In the genomic region with DNA sequence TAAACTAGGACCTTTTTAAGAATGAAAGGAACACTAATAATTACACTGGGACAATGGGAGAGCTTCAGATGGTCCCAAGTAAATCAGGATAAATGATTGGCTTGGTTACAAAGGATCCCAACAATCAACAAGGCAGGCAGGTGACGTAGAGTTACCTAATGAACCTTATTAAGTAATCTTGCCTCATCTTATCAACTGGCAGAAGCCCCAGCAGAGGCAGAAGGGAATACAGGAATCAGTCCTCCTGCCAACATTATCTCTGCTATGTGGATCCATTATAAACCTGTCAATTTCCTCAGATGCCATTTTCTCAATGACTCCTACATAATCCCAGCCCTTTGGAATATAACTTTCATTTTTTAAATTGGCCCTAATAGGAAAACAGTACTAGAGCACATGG, we compare ENCODE assay signal across 26 cellular contexts.
"Had no signal": no experiment of that assay in that cellular context is flagged by ENCODE, and none has a peak within 500 bp of the region (broad histone marks: within the 10 kb centered on the region; RNA-seq: fewer than 3 reads in every experiment).

No MANE protein-coding gene starts in this region.

- H3K27me3 Mint-ChIP-seq: naive thymus-derived CD4-positive, alpha-beta T cell; natural killer cell treated with Interleukin-12 subunit alpha and Interleukin-12 subunit beta and Interleukin-15 and Interleukin-18, amount 100 ng/mL, for 72 hours; stimulated activated naive CD8-positive, alpha-beta T cell treated with anti-CD3 and anti-CD28 coated beads, Interleukin-15, amount 100 ng/mL, for 72 hours; type B pancreatic cell had no signal

- H3K4me3 Mint-ChIP-seq: naive thymus-derived CD4-positive, alpha-beta T cell; natural killer cell treated with Interleukin-12 subunit alpha and Interleukin-12 subunit beta and Interleukin-15 and Interleukin-18, amount 100 ng/mL, for 72 hours; stimulated activated effector memory CD8-positive, alpha-beta T cell treated with anti-CD3 and anti-CD28 coated beads, Interleukin-12 subunit alpha, Interleukin-12 subunit beta, amount 100 ng/mL, for 72 hours; stimulated activated naive CD8-positive, alpha-beta T cell treated with anti-CD3 and anti-CD28 coated beads, Interleukin-15, amount 100 ng/mL, for 72 hours; type B pancreatic cell had no signal

- H3K27me3 ChIP-seq: left lung, ovary, sigmoid colon, spleen, tibial nerve, vagina had no signal

- H3K9me3 Mint-ChIP-seq: naive thymus-derived CD4-positive, alpha-beta T cell; natural killer cell treated with Interleukin-12 subunit alpha and Interleukin-12 subunit beta and Interleukin-15 and Interleukin-18, amount 100 ng/mL, for 72 hours; stimulated activated effector memory CD8-positive, alpha-beta T cell treated with anti-CD3 and anti-CD28 coated beads, Interleukin-12 subunit alpha, Interleukin-12 subunit beta, amount 100 ng/mL, for 72 hours; stimulated activated naive CD8-positive, alpha-beta T cell treated with anti-CD3 and anti-CD28 coated beads, Interleukin-15, amount 100 ng/mL, for 72 hours; type B pancreatic cell had no signal

- H3K36me3 Mint-ChIP-seq: natural killer cell treated with Interleukin-12 subunit alpha and Interleukin-12 subunit beta and Interleukin-15 and Interleukin-18, amount 100 ng/mL, for 72 hours had no signal

- H3K4me3 ChIP-seq: left lung, lung, mucosa of descending colon, ovary, prostate gland, sigmoid colon, spleen, tibial nerve, vagina had no signal

- DNase-seq: hippocampal formation; kidney glomerular epithelial cell; left cardiac atrium; left lung; midbrain; mucosa of descending colon; naive thymus-derived CD4-positive, alpha-beta T cell; ovary; posterior cingulate gyrus; retina; right cardiac atrium; sigmoid colon; small intestine; spleen; stimulated activated CD4-positive, alpha-beta T cell treated with anti-CD3 and anti-CD28 coated beads, Interleukin-4, amount 100 ng/mL, for 24 hours; stimulated activated naive CD4-positive, alpha-beta T cell treated with Interleukin-2 at 50 U/mL for 16 hours; stimulated activated naive CD8-positive, alpha-beta T cell treated with anti-CD3 and anti-CD28 coated beads, Interleukin-15, amount 100 ng/mL, for 72 hours; substantia nigra had no signal

- H3K4me1 ChIP-seq: prostate gland had no signal

- H3K27ac ChIP-seq: left lung, ovary, prostate gland, sigmoid colon, spleen, tibial nerve, vagina had no signal

- FAIRE-seq: keratinocyte, small intestine had no signal

- H3K27ac Mint-ChIP-seq: natural killer cell treated with Interleukin-12 subunit alpha and Interleukin-12 subunit beta and Interleukin-15 and Interleukin-18, amount 100 ng/mL, for 72 hours; stimulated activated effector memory CD8-positive, alpha-beta T cell treated with anti-CD3 and anti-CD28 coated beads, Interleukin-12 subunit alpha, Interleukin-12 subunit beta, amount 100 ng/mL, for 72 hours; stimulated activated naive CD8-positive, alpha-beta T cell treated with anti-CD3 and anti-CD28 coated beads, Interleukin-15, amount 100 ng/mL, for 72 hours; type B pancreatic cell had no signal

- H3K36me3 ChIP-seq: ovary, prostate gland, sigmoid colon, vagina had no signal

- ATAC-seq: left cardiac atrium; left lung; mucosa of descending colon; naive thymus-derived CD4-positive, alpha-beta T cell; natural killer cell treated with Interleukin-12 subunit alpha and Interleukin-12 subunit beta and Interleukin-15 and Interleukin-18, amount 100 ng/mL, for 72 hours; right cardiac atrium; stimulated activated effector memory CD8-positive, alpha-beta T cell treated with anti-CD3 and anti-CD28 coated beads, Interleukin-12 subunit alpha, Interleukin-12 subunit beta, amount 100 ng/mL, for 72 hours; stimulated activated naive CD8-positive, alpha-beta T cell treated with anti-CD3 and anti-CD28 coated beads, Interleukin-15, amount 100 ng/mL, for 72 hours had no signal

- H3K9me3 ChIP-seq: left lung, mucosa of descending colon, ovary, prostate gland, sigmoid colon, spleen, tibial nerve, vagina had no signal
